Comparison of ENCODE assay signal across 21 cellular contexts in the genomic region with DNA sequence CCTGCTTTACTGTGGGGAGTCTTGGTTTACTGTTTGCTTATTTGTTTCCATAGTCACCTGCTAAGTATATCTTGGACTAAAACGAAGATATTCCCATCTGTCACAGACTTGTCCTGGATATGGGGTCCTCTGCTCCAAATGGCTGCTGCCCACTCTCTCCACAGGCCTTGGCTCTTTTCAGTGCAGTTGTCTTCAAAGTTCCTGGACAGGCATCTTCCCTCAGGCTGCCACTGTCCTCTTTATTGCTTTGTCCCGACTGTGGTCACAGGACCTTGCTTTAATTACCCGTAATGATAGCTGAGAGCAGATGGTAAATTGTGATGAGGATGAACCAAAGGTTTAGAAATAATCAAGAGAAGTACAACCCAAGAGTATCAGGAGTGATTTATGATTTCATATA.
DNase-seq lines count a peak whose midpoint lies in the region; ATAC-seq and TF ChIP-seq lines count a peak whose summit lies in the region.
"Had no signal": no experiment of that assay in that cellular context is flagged by ENCODE, and none has a peak within 500 bp of the region (broad histone marks: within the 10 kb centered on the region; RNA-seq: fewer than 3 reads in every experiment).

No MANE protein-coding gene starts in this region.

- no peaks in the 10 kb centered on the region for H3K9me3 ChIP-seq in DOHH2 (ENCODE audit: control insufficient read depth, insufficient read depth, low read length)
- H3K9me3 ChIP-seq in neural progenitor cell (ENCODE audit: low read depth) = no peaks in the 10 kb centered on the region
- H3K9me3 ChIP-seq: A549; BE2C; BLaER1 treated with 17β-estradiol and CSF1 and Interleukin-3, amounts not matched to agents 10 nM and 100 nM; HAP-1 had no signal

- H3K9me2 ChIP-seq in DOHH2 (replicated peaks; ENCODE audit: control insufficient read depth, low read length) = no peaks in the 10 kb centered on the region

- peak overlapping the region; percentile 49 for H3K4me2 ChIP-seq in DOHH2 (ENCODE audit: low read length)
- H3K4me2 ChIP-seq in KMS-11 = peak overlapping the region; percentile 33; the same call in 1 of the 2 replicates
- H3K4me2 ChIP-seq in neural progenitor cell = no peak overlapping the region
- H3K4me2 ChIP-seq: A549; BLaER1 treated with 17β-estradiol and CSF1 and Interleukin-3, amounts not matched to agents 10 nM and 100 nM had no signal

- ATAC-seq in HG03342 (IDR thresholded peaks at IDR 0.05; ENCODE audit: unreplicated experiment) = no peak
- no peak for ATAC-seq in HG02852 (IDR thresholded peaks at IDR 0.05; ENCODE audit: unreplicated experiment)
- ATAC-seq: A549 had no signal

- H3K4me1 ChIP-seq in DOHH2 (ENCODE audit: control insufficient read depth, low read length) (peaks cover 94% of the 10 kb centered on the region), KMS-11 (ENCODE audit: low read depth, poor library complexity, severe bottlenecking) (peaks cover 60% of the 10 kb centered on the region), neural progenitor cell (no peaks in the 10 kb centered on the region)
- H3K4me1 ChIP-seq: A549, BE2C, HAP-1 had no signal

- peaks cover 15% of the 10 kb centered on the region for H3K79me2 ChIP-seq in DOHH2 (ENCODE audit: control insufficient read depth, low read length)
- H3K79me2 ChIP-seq in KMS-11 (ENCODE audit: insufficient read depth, low read depth) = no peaks in the 10 kb centered on the region
- no peaks in the 10 kb centered on the region for H3K79me2 ChIP-seq in neural progenitor cell (ENCODE audit: low read depth)

- no peaks in the 10 kb centered on the region for H3K27me3 Mint-ChIP-seq in neural progenitor cell (ENCODE audit: insufficient read depth, low read depth)
- H3K27me3 Mint-ChIP-seq: CD4-positive, alpha-beta T cell; CD8-positive, alpha-beta memory T cell had no signal

- H2AFZ ChIP-seq in KMS-11 (ENCODE audit: low read depth) = no peak overlapping the region
- peak overlapping the region; percentile 56 for H2AFZ ChIP-seq in neural progenitor cell (replicated peaks)

- no peaks in the 10 kb centered on the region for H3K9me3 Mint-ChIP-seq in neural progenitor cell
- H3K9me3 Mint-ChIP-seq: CD14-positive monocyte, HFFc6 had no signal

- no peaks in the 10 kb centered on the region for H3K4me1 Mint-ChIP-seq in neural progenitor cell
- H3K4me1 Mint-ChIP-seq: CD14-positive monocyte had no signal

- TF ChIP-seq CTCF in DOHH2 (IDR thresholded peaks at IDR 0.05; ENCODE audit: low read depth, low read length, poor library complexity, severe bottlenecking) (no peak), KMS-11 (conservative IDR thresholded peaks at IDR 0.05; ENCODE audit: low read depth, low read length) (no peak), neural progenitor cell (IDR thresholded peaks at IDR 0.05) (no peak)

- H3K27me3 ChIP-seq in DOHH2 (ENCODE audit: control insufficient read depth, low read length) = no peaks in the 10 kb centered on the region
- no peaks in the 10 kb centered on the region for H3K27me3 ChIP-seq in KMS-11 (ENCODE audit: insufficient read depth, low read depth)
- no peaks in the 10 kb centered on the region for H3K27me3 ChIP-seq in neural progenitor cell
- H3K27me3 ChIP-seq: BE2C; BLaER1 treated with 17β-estradiol and CSF1 and Interleukin-3, amounts not matched to agents 10 nM and 100 nM had no signal

- no peak overlapping the region for H3K27ac Mint-ChIP-seq in neural progenitor cell
- H3K27ac Mint-ChIP-seq: CD14-positive monocyte; CD4-positive, alpha-beta T cell; CD8-positive, alpha-beta memory T cell; HFFc6 had no signal

- H3K27ac ChIP-seq in DOHH2 (ENCODE audit: low read depth, low read length) (peak overlapping the region; percentile 98), KMS-11 (no peak overlapping the region), neural progenitor cell (no peak overlapping the region)
- H3K27ac ChIP-seq: A549; BLaER1 treated with 17β-estradiol and CSF1 and Interleukin-3, amounts not matched to agents 10 nM and 100 nM had no signal

- peaks cover 35% of the 10 kb centered on the region for H3F3A ChIP-seq in DOHH2 (ENCODE audit: control insufficient read depth, insufficient read depth)
- no peaks in the 10 kb centered on the region for H3F3A ChIP-seq in neural progenitor cell (ENCODE audit: low read depth)

- no peak overlapping the region for H3K4me3 Mint-ChIP-seq in neural progenitor cell
- H3K4me3 Mint-ChIP-seq: CD14-positive monocyte; CD4-positive, alpha-beta T cell; HFFc6 had no signal

- H3K4me3 ChIP-seq in DOHH2 (ENCODE audit: low read length) (peak overlapping the region; percentile 43), KMS-11 (IDR thresholded peaks at IDR 0.05; ENCODE audit: insufficient read depth, low read depth, low read length) (no peak overlapping the region), neural progenitor cell (no peak overlapping the region)
- H3K4me3 ChIP-seq: A549; BLaER1 treated with 17β-estradiol and CSF1 and Interleukin-3, amounts not matched to agents 10 nM and 100 nM; HAP-1 had no signal

- H4K20me1 ChIP-seq in DOHH2 (ENCODE audit: control insufficient read depth, insufficient read depth, low read depth, low read length) (no peaks in the 10 kb centered on the region), KMS-11 (ENCODE audit: insufficient read depth) (no peaks in the 10 kb centered on the region), neural progenitor cell (ENCODE audit: low read depth) (no peaks in the 10 kb centered on the region)
- H4K20me1 ChIP-seq: BLaER1 treated with 17β-estradiol and CSF1 and Interleukin-3, amounts not matched to agents 10 nM and 100 nM had no signal

- H3K36me3 ChIP-seq in DOHH2 (ENCODE audit: control insufficient read depth, low read length) (peaks cover 14% of the 10 kb centered on the region), KMS-11 (ENCODE audit: insufficient read depth) (no peaks in the 10 kb centered on the region), neural progenitor cell (no peaks in the 10 kb centered on the region)
- H3K36me3 ChIP-seq: BE2C; BLaER1 treated with 17β-estradiol and CSF1 and Interleukin-3, amounts not matched to agents 10 nM and 100 nM; HAP-1 had no signal

- no peaks in the 10 kb centered on the region for H3K36me3 Mint-ChIP-seq in neural progenitor cell
- H3K36me3 Mint-ChIP-seq: CD14-positive monocyte had no signal

- H3K9ac ChIP-seq in KMS-11 = no peak overlapping the region
- no peak overlapping the region for H3K9ac ChIP-seq in neural progenitor cell
- H3K9ac ChIP-seq: BLaER1 treated with 17β-estradiol and CSF1 and Interleukin-3, amounts not matched to agents 10 nM and 100 nM had no signal

- DNase-seq in cerebellar cortex (ENCODE audit: low spot score) (peak; percentile 12), neural progenitor cell (ENCODE audit: low spot score) (no peak)
- DNase-seq in activated CD4-positive, alpha-beta T cell treated with anti-CD3 and anti-CD28 coated beads for 48 hours = no peak
- DNase-seq: 8988T; ACHN; AML-193; BE2C; CD4-positive, alpha-beta T cell; CD8-positive, alpha-beta memory T cell; DMS 273 treated with DMSO at 0.1 percent for 48 hours; DMS79; GOT3; HFFc6 had no signal
